1 cellular context compared by ENCODE assay signal in the genomic region with DNA sequence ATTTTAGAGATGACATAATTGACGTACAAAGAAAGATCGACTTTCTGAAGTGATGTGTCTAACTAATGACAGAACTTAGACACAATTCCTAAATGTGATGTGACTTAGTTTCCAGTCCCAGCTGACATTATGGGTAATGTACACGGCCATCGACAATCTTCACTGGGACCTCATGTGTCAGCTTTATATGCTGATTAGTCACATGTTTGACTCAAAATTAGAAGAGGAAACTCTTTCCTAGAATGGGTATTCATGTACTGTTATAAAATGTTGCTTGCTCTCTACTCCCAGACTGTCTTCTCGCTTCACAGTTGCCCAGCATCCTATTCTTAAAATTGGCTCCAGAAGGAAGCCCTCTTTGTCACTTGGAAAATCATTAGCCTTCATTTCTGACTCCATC.
TF ChIP-seq lines count a peak whose summit lies in the region.

No MANE protein-coding gene starts in this region.

TF ChIP-seq in IMR-90, 13 proteins besides CTCF, POLR2A, EP300 and RAD21 (continued from another document):
- no peak for TF ChIP-seq MAFK (IDR thresholded peaks at IDR 0.05; ENCODE audit: low read depth, low read length)
- no peak for TF ChIP-seq BHLHE40 (IDR thresholded peaks at IDR 0.05; ENCODE audit: low read depth, low read length)
- TF ChIP-seq SMC3 (IDR thresholded peaks at IDR 0.05; ENCODE audit: low read depth, low read length) = no peak
